Comparison of ENCODE assay signal across 1 cellular context in the genomic region with DNA sequence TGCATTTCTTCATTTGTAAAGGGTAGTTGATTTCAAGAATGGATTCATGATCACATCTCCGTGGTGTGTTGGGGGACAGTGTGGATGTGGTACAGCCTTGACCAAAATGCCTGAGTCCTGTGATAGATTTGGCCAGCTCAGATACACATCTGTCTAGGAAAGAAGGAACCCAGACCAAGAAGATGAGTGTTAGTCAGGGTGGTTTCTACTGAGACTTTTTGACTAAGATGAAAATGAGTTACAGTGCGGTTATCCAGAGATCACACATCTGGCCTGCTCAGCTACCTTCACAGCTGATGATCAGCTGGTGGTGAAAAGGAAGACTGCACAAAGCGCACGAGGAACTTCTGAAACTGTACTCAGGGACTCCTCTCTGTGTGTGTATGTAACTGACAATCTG.
TF ChIP-seq lines count a peak whose summit lies in the region.

No MANE protein-coding gene starts in this region.

TF ChIP-seq in K562, 482 proteins besides CTCF, POLR2A, EP300 and RAD21 (continued from another document):
- peak; percentile 84 for TF ChIP-seq TFAP4 (CRISPR knock-in tag; IDR thresholded peaks at IDR 0.05; ENCODE audit: borderline replicate concordance)
TF ChIP-seq in K562: peak in this region for 7.
